Comparison of ENCODE assay signal across 10 cellular contexts in the genomic region with DNA sequence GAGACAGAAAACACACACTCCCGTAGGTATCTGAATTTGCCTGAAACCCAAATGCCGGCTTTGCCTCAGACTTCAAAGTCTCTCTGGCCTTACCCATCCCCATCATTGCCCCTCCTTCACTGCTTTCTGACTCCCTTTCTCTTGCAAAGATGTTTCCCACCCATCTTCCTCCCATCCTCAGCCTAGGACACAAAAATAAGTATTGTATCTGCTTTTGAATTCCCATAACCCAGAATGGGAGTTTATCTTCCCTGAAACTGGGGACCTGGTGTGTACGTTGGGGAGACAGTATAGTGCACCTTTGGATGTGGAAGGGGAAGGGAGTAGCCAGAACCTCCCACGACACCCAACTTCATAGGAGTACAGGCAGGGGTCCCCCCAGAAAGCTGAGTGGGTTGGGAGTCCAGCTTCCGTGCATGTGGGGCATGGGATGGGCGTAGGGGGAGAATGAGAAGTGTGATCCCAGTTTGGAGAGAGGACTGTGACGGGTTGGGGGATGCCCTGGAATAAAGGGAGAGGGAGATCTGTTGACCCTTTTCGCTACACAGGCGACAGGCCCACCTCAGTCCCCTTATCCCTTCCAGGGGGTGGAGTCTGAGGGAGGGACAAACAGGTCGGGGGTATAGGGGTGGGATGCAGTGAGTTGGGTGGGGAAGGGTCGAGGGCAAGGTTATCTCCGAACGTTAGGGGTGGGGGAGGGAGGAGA. TPM values are rescaled to one million over a fixed set of nuclear protein-coding genes. Genes with fewer than 3 reads are reported as not detected.
DNase-seq lines count a peak whose midpoint lies in the region; ATAC-seq and TF ChIP-seq lines count a peak whose summit lies in the region.
"Had no signal": no experiment of that assay in that cellular context is flagged by ENCODE, and none has a peak within 500 bp of the region (broad histone marks: within the 10 kb centered on the region; RNA-seq: fewer than 3 reads in every experiment).

No MANE protein-coding gene starts in this region.

- H3K4me3 ChIP-seq in thoracic aorta = peak overlapping the region; percentile 81
- H3K4me3 ChIP-seq: BLaER1 had no signal

- peaks cover 2% of the 10 kb centered on the region for H3K27me3 ChIP-seq in layer of hippocampus (ENCODE audit: control insufficient read depth, insufficient read depth, low read length)
- no peaks in the 10 kb centered on the region for H3K27me3 ChIP-seq in thoracic aorta (replicated peaks; ENCODE audit: insufficient read depth)

- ATAC-seq in activated naive CD8-positive, alpha-beta T cell treated with anti-CD3 and anti-CD28 coated beads, Interleukin-2, amount 10 ng/mL, durations not matched to agents 7 days and 5 days (ENCODE audit: low read depth) = peak; percentile 4
- ATAC-seq in thoracic aorta (ENCODE audit: insufficient number of reproducible peaks, low FRiP score, low read depth) = no peak
- ATAC-seq: foreskin keratinocyte had no signal

- no peaks in the 10 kb centered on the region for H3K36me3 ChIP-seq in thoracic aorta
- H3K36me3 ChIP-seq: BLaER1 had no signal

- peaks cover 9% of the 10 kb centered on the region for H3K36me3 Mint-ChIP-seq in activated CD4-positive, alpha-beta T cell treated with anti-CD3 and anti-CD28 coated beads, Interleukin-2, amount 10 ng/mL, durations not matched to agents 7 days and 5 days (ENCODE audit: low read depth)
- H3K36me3 Mint-ChIP-seq in activated naive CD8-positive, alpha-beta T cell treated with anti-CD3 and anti-CD28 coated beads, Interleukin-2, amount 10 ng/mL, durations not matched to agents 7 days and 5 days = peaks cover 9% of the 10 kb centered on the region

- no peak overlapping the region for H3K27ac Mint-ChIP-seq in activated CD4-positive, alpha-beta T cell treated with anti-CD3 and anti-CD28 coated beads, Interleukin-2, amount 10 ng/mL, durations not matched to agents 7 days and 5 days
- H3K27ac Mint-ChIP-seq in activated naive CD8-positive, alpha-beta T cell treated with anti-CD3 and anti-CD28 coated beads, Interleukin-2, amount 10 ng/mL, durations not matched to agents 7 days and 5 days = no peak overlapping the region

- peaks cover 9 to 29% of the 10 kb centered on the region in 2 donors for H3K4me1 ChIP-seq in thoracic aorta (ENCODE audit: control insufficient read depth in 1 of 2, low read depth in 2 of 2)
- H3K4me1 ChIP-seq: foreskin keratinocyte had no signal

- peaks cover 14% of the 10 kb centered on the region for H3K27me3 Mint-ChIP-seq in activated CD4-positive, alpha-beta T cell treated with anti-CD3 and anti-CD28 coated beads, Interleukin-2, amount 10 ng/mL, durations not matched to agents 7 days and 5 days
- H3K27me3 Mint-ChIP-seq in activated naive CD8-positive, alpha-beta T cell treated with anti-CD3 and anti-CD28 coated beads, Interleukin-2, amount 10 ng/mL, durations not matched to agents 7 days and 5 days = peaks cover 30% of the 10 kb centered on the region

- no peak for DNase-seq in activated CD4-positive, alpha-beta T cell treated with anti-CD3 and anti-CD28 coated beads, Interleukin-2, amount 10 ng/mL, durations not matched to agents 7 days and 5 days
- no peak for DNase-seq in activated CD4-positive, alpha-beta T cell treated with anti-CD3 and anti-CD28 coated beads for 1 hour
- peak; percentile 36 for DNase-seq in activated naive CD8-positive, alpha-beta T cell treated with anti-CD3 and anti-CD28 coated beads, Interleukin-2, amount 10 ng/mL, durations not matched to agents 7 days and 5 days
- DNase-seq in thoracic aorta (ENCODE audit: low spot score) (no peak), A172 (ENCODE audit: low spot score) (no peak), HuH-7.5 (ENCODE audit: low spot score) (no peak)
- no peak for DNase-seq in activated CD4-positive, CD25-positive, alpha-beta regulatory T cell treated with anti-CD3 and anti-CD28 coated beads, Interleukin-2, amount 50 U/mL, for 72 hours
- DNase-seq: foreskin keratinocyte had no signal

- no peaks in the 10 kb centered on the region for H3K9me3 Mint-ChIP-seq in activated CD4-positive, alpha-beta T cell treated with anti-CD3 and anti-CD28 coated beads, Interleukin-2, amount 10 ng/mL, durations not matched to agents 7 days and 5 days
- H3K9me3 Mint-ChIP-seq in activated naive CD8-positive, alpha-beta T cell treated with anti-CD3 and anti-CD28 coated beads, Interleukin-2, amount 10 ng/mL, durations not matched to agents 7 days and 5 days = no peaks in the 10 kb centered on the region

- CTCF ChIA-PET in activated CD4-positive, alpha-beta T cell treated with anti-CD3 and anti-CD28 coated beads, Interleukin-2, amount 10 ng/mL, durations not matched to agents 7 days and 5 days (lab: Charles Lee) = interaction anchor here (0.6 kb wide), 1 partner anchor 81 kb away, joined by 4 read pairs; no protein-coding TSS in a partner anchor

- H3K4me3 Mint-ChIP-seq in activated CD4-positive, alpha-beta T cell treated with anti-CD3 and anti-CD28 coated beads, Interleukin-2, amount 10 ng/mL, durations not matched to agents 7 days and 5 days = peak overlapping the region; percentile 56
- peak overlapping the region; percentile 79 for H3K4me3 Mint-ChIP-seq in activated naive CD8-positive, alpha-beta T cell treated with anti-CD3 and anti-CD28 coated beads, Interleukin-2, amount 10 ng/mL, durations not matched to agents 7 days and 5 days

- TF ChIP-seq CTCF in thoracic aorta (IDR thresholded peaks at IDR 0.05) = no peak

- POLR2A ChIA-PET in activated CD4-positive, alpha-beta T cell treated with anti-CD3 and anti-CD28 coated beads, Interleukin-2, amount 10 ng/mL, durations not matched to agents 7 days and 5 days (lab: Charles Lee) = no interaction called here
- POLR2A ChIA-PET in activated naive CD8-positive, alpha-beta T cell treated with anti-CD3 and anti-CD28 coated beads, Interleukin-2, amount 10 ng/mL, durations not matched to agents 7 days and 5 days (lab: Charles Lee) = no interaction called here

- H3K4me1 Mint-ChIP-seq in activated CD4-positive, alpha-beta T cell treated with anti-CD3 and anti-CD28 coated beads, Interleukin-2, amount 10 ng/mL, durations not matched to agents 7 days and 5 days = peaks cover 42% of the 10 kb centered on the region
- peaks cover 36% of the 10 kb centered on the region for H3K4me1 Mint-ChIP-seq in activated naive CD8-positive, alpha-beta T cell treated with anti-CD3 and anti-CD28 coated beads, Interleukin-2, amount 10 ng/mL, durations not matched to agents 7 days and 5 days

- H3K27ac ChIP-seq in layer of hippocampus (ENCODE audit: low read depth, low read length) (peak overlapping the region; percentile 19), thoracic aorta (no peak overlapping the region)
- H3K27ac ChIP-seq: BLaER1, foreskin keratinocyte had no signal

- no peaks in the 10 kb centered on the region for H3K9me3 ChIP-seq in thoracic aorta
- H3K9me3 ChIP-seq: BLaER1 had no signal

RNA-seq across cellular contexts. Expression of a gene that starts 0.5 kb away (rescaled TPM):
- total RNA-seq in activated CD4-positive, alpha-beta T cell treated with anti-CD3 and anti-CD28 coated beads, Interleukin-2, amount 10 ng/mL, durations not matched to agents 7 days and 5 days = under 1 TPM; 0.64 to 0.89 TPM
- 1 to 10 TPM; 1.4 to 1.6 TPM for total RNA-seq in activated naive CD8-positive, alpha-beta T cell treated with anti-CD3 and anti-CD28 coated beads, Interleukin-2, amount 10 ng/mL, durations not matched to agents 7 days and 5 days
- 1 to 10 TPM in 1 of 2 donors, under 1 TPM in 1; 0.81 to 2.7 TPM for total RNA-seq in thoracic aorta
- 0.36 and 0.67 TPM in 2 replicates for total RNA-seq in A172 (2014; rRNA removed; shearing (Covaris generic))

RNA-seq across cellular contexts. Expression of a gene that starts 2.4 kb away (rescaled TPM):
- total RNA-seq in activated CD4-positive, alpha-beta T cell treated with anti-CD3 and anti-CD28 coated beads, Interleukin-2, amount 10 ng/mL, durations not matched to agents 7 days and 5 days = 10 to 100 TPM; 79.3 to 80.5 TPM
- total RNA-seq in activated naive CD8-positive, alpha-beta T cell treated with anti-CD3 and anti-CD28 coated beads, Interleukin-2, amount 10 ng/mL, durations not matched to agents 7 days and 5 days = 10 to 100 TPM; 81.0 to 84.4 TPM
- total RNA-seq in thoracic aorta = 100 to 1,000 TPM; 101 to 153 TPM
- 133 and 149 TPM in 2 replicates for total RNA-seq in A172 (2014; rRNA removed; shearing (Covaris generic))

RNA-seq across cellular contexts. Expression of a gene that starts 26.7 kb away (rescaled TPM):
- total RNA-seq in activated CD4-positive, alpha-beta T cell treated with anti-CD3 and anti-CD28 coated beads, Interleukin-2, amount 10 ng/mL, durations not matched to agents 7 days and 5 days = 10 to 100 TPM; 66.0 to 80.1 TPM
- total RNA-seq in activated naive CD8-positive, alpha-beta T cell treated with anti-CD3 and anti-CD28 coated beads, Interleukin-2, amount 10 ng/mL, durations not matched to agents 7 days and 5 days = 10 to 100 TPM; 94.2 to 96.7 TPM
- 10 to 100 TPM; 39.2 to 54.3 TPM for total RNA-seq in thoracic aorta
- total RNA-seq in A172 (2014; rRNA removed; shearing (Covaris generic)) = 2.3 and 11.8 TPM in 2 replicates

RNA-seq across cellular contexts. Expression of a gene that starts 29.0 kb away (rescaled TPM):
- 10 to 100 TPM; 10.5 to 11.4 TPM for total RNA-seq in activated CD4-positive, alpha-beta T cell treated with anti-CD3 and anti-CD28 coated beads, Interleukin-2, amount 10 ng/mL, durations not matched to agents 7 days and 5 days
- total RNA-seq in activated naive CD8-positive, alpha-beta T cell treated with anti-CD3 and anti-CD28 coated beads, Interleukin-2, amount 10 ng/mL, durations not matched to agents 7 days and 5 days = 10 to 100 TPM; 34.4 to 37.2 TPM
- 10 to 100 TPM; 35.5 to 39.6 TPM for total RNA-seq in thoracic aorta
- total RNA-seq in A172 (2014; rRNA removed; shearing (Covaris generic)) = 45.3 and 46.9 TPM in 2 replicates

RNA-seq across cellular contexts. Expression of a gene that starts 41.6 kb away (rescaled TPM):
- 10 to 100 TPM; 17.9 to 20.4 TPM for total RNA-seq in activated CD4-positive, alpha-beta T cell treated with anti-CD3 and anti-CD28 coated beads, Interleukin-2, amount 10 ng/mL, durations not matched to agents 7 days and 5 days
- total RNA-seq in activated naive CD8-positive, alpha-beta T cell treated with anti-CD3 and anti-CD28 coated beads, Interleukin-2, amount 10 ng/mL, durations not matched to agents 7 days and 5 days = 10 to 100 TPM; 21.6 to 24.1 TPM
- total RNA-seq in thoracic aorta = 10 to 100 TPM; 33.4 to 39.9 TPM
- total RNA-seq in A172 (2014; rRNA removed; shearing (Covaris generic)) = 42.5 and 54.0 TPM in 2 replicates
